Comparison of ENCODE assay signal across 25 cellular contexts in the genomic region with DNA sequence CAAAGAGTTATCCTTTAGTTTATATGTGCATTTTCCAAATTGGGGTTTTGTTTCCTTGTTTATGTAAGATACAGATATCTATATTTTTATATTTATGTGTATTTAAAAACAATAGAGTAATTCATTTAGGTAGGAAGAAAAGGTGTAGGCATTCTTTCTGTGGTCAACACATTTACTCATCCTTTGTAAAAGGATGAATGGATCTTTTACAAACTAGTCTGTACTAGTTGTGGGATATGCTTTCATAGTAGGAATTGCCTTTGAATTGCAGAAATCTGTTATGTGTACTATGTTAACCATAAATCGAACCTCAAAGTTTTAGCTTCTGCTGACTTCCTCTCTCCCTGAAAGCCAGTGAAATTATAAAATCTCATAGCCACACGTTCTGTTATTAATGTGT.
DNase-seq lines count a peak whose midpoint lies in the region; ATAC-seq, FAIRE-seq and TF ChIP-seq lines count a peak whose summit lies in the region.
"Had no signal": no experiment of that assay in that cellular context is flagged by ENCODE, and none has a peak within 500 bp of the region (broad histone marks: within the 10 kb centered on the region; RNA-seq: fewer than 3 reads in every experiment).

No MANE protein-coding gene starts in this region.

- peaks cover 27% of the 10 kb centered on the region for H3K4me1 ChIP-seq in keratinocyte (ENCODE audit: control insufficient read depth, extremely low read depth, insufficient read depth, low read length)
- H3K4me1 ChIP-seq: A549, BE2C had no signal

- FAIRE-seq in GM19239 (lab: Jason Lieb, UNC) (peak; percentile 21), keratinocyte (lab: Jason Lieb, UNC) (peak; percentile 13)
- FAIRE-seq: A549, D721Med, GM12878, H1 had no signal

- H4K20me1 ChIP-seq in keratinocyte (ENCODE audit: control insufficient read depth, extremely low read depth, insufficient read depth, low read length) = no peaks in the 10 kb centered on the region

- H3K4me3 ChIP-seq in epithelial cell of esophagus (ENCODE audit: low read length) (no peak overlapping the region), keratinocyte (ENCODE audit: control insufficient read depth in 2 of 3, extremely low read depth in 1 of 3, insufficient read depth in 2 of 3, low read depth in 1 of 3, low read length in 3 of 3) (no peak overlapping the region), MG63 (no peak overlapping the region)
- H3K4me3 ChIP-seq: A549; BLaER1 treated with 17β-estradiol and CSF1 and Interleukin-3, amounts not matched to agents 10 nM and 100 nM; GM12878; GM23248 had no signal

- H3K9ac ChIP-seq in keratinocyte (ENCODE audit: control insufficient read depth, extremely low read depth, insufficient read depth, low read length) = no peak overlapping the region
- H3K9ac ChIP-seq: BLaER1 treated with 17β-estradiol and CSF1 and Interleukin-3, amounts not matched to agents 10 nM and 100 nM; GM23248 had no signal

- H3K27me3 ChIP-seq in keratinocyte (ENCODE audit: control insufficient read depth, extremely low read depth, insufficient read depth, low read length) = peaks cover 8% of the 10 kb centered on the region
- H3K27me3 ChIP-seq in MG63 = no peaks in the 10 kb centered on the region
- H3K27me3 ChIP-seq: BE2C had no signal

- no peaks in the 10 kb centered on the region for H3K9me1 ChIP-seq in keratinocyte (ENCODE audit: control insufficient read depth, extremely low read depth, insufficient read depth, low read length)

- POLR2A ChIA-PET in RWPE1 (lab: Yijun Ruan, JAX; ENCODE audit: low non-redundant PET) = no interaction called here

- peak overlapping the region; percentile 34 for H3K4me2 ChIP-seq in keratinocyte (ENCODE audit: control insufficient read depth, extremely low read depth, insufficient read depth, low read depth, low read length)
- H3K4me2 ChIP-seq: A549; BLaER1 treated with 17β-estradiol and CSF1 and Interleukin-3, amounts not matched to agents 10 nM and 100 nM had no signal

- CTCF ChIA-PET in RWPE1 (lab: Yijun Ruan, JAX) = no interaction called here

- DNase-seq in GM19239 (ENCODE audit: insufficient read length, low spot score) (no peak), RWPE1 (ENCODE audit: low spot score) (peak; percentile 13), epithelial cell of esophagus (ENCODE audit: low read depth) (peak; percentile 40), keratinocyte (ENCODE audit: low read depth, low spot score) (no peak), MG63 (no peak), RPMI8226 (no peak)
- DNase-seq: 8988T; ACHN; AML-193; BE2C; CD4-positive, alpha-beta T cell; CD8-positive, alpha-beta memory T cell; DMS 273 treated with DMSO at 0.1 percent for 48 hours; DMS79; EL; GDM1; GM23248; H7; HCEC 1CT had no signal

- no peak overlapping the region for H2AFZ ChIP-seq in keratinocyte (ENCODE audit: control insufficient read depth, low read length)
- H2AFZ ChIP-seq: GM23248 had no signal

- H3K79me2 ChIP-seq in keratinocyte (ENCODE audit: control insufficient read depth, insufficient read depth, low read length) = no peaks in the 10 kb centered on the region

- H3K36me3 ChIP-seq in keratinocyte (ENCODE audit: control insufficient read depth in 2 of 2, extremely low read depth in 1 of 2, insufficient read depth in 2 of 2, low read length in 2 of 2) (no peaks in the 10 kb centered on the region), MG63 (no peaks in the 10 kb centered on the region)
- H3K36me3 ChIP-seq: BE2C; BLaER1 treated with 17β-estradiol and CSF1 and Interleukin-3, amounts not matched to agents 10 nM and 100 nM had no signal

- ATAC-seq in HG02642 (IDR thresholded peaks at IDR 0.05; ENCODE audit: poor library complexity, unreplicated experiment) = no peak
- ATAC-seq: A549 had no signal

- H3K27ac ChIP-seq in RWPE1 (no peak overlapping the region), keratinocyte (ENCODE audit: control insufficient read depth, insufficient read depth, low read length) (no peak overlapping the region)
- H3K27ac ChIP-seq: A549; BLaER1 treated with 17β-estradiol and CSF1 and Interleukin-3, amounts not matched to agents 10 nM and 100 nM; GM23248 had no signal

- H3K9me3 ChIP-seq in keratinocyte (ENCODE audit: control insufficient read depth, low read depth, low read length) (no peaks in the 10 kb centered on the region), MG63 (no peaks in the 10 kb centered on the region)
- H3K9me3 ChIP-seq: A549; BE2C; BLaER1 treated with 17β-estradiol and CSF1 and Interleukin-3, amounts not matched to agents 10 nM and 100 nM had no signal

- TF ChIP-seq CTCF in RWPE1 (conservative IDR thresholded peaks at IDR 0.05; ENCODE audit: low read depth) (no peak), epithelial cell of esophagus (IDR thresholded peaks at IDR 0.05; ENCODE audit: insufficient read depth, low read depth, low read length, missing control alignments) (no peak), keratinocyte (optimal IDR thresholded peaks at IDR 0.05 in 1 of 3, IDR thresholded peaks at IDR 0.05 in 1 of 3, conservative IDR thresholded peaks at IDR 0.05 in 1 of 3; ENCODE audit: extremely low read depth in 1 of 3, insufficient read depth in 2 of 3, low read length in 3 of 3) (no peak)

- dilution Hi-C loops in keratinocyte (cut with MboI; ENCODE audit: extremely low pct_ligation_motif_present, low sequenced_read_pairs) = no loop called here

Comparison
In these comparisons a context has a peak if more than half of its experiments do, and no peak if none do; other contexts are left out.
1. DNase-seq: peak in RWPE1 (single experiment) and epithelial cell of esophagus (single experiment); none in GM19239 (single experiment), keratinocyte (single experiment), MG63 (single experiment) and RPMI8226 (single experiment).